In the genomic region with DNA sequence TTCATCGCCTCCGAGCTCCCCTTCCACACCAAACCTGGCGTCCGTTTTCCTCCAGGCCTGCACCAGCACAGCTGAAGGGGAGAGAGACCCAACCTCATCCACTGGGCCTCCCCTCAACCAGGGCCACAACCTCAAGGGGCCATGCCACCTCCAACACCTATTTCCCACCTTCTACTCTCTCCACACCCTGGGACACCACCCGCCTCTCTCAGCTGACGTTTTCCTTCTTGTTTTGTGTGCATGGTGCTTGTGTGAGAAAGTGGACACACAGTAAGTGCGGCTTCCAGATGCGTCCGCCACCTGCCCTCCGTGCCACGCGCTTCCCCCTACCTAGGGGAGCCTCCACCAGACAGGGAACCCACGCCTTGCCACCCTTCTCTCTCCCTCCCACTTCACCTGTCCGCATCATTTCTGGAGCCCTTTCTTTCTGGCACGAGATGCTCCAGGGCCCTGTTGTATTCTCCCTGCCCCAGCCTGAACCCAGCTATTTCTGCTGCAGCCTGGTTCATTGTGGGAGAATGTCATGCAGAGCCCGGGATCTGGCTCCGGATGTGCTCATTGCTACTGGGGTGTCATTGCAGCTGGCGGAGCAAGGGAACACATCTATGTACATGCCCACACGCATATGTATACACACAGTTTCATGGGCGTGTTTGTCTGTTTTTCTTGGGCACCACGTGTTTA, we compare ENCODE assay signal across 8 cellular contexts. TPM values are rescaled to one million over a fixed set of nuclear protein-coding genes. Genes with fewer than 3 reads are reported as not detected.
DNase-seq lines count a peak whose midpoint lies in the region; ATAC-seq and TF ChIP-seq lines count a peak whose summit lies in the region.

No MANE protein-coding gene starts in this region.

- intact Hi-C loops in dendritic cell treated with granulocyte-macrophage colony-stimulating factor and Interleukin-4, amounts not matched to agents 40 ng/mL and 50 ng/mL, for 4 days (cut with micrococcal nuclease), result no loop called here

- H3K9ac ChIP-seq in BLaER1, result peak overlapping the region; percentile 89
- H3K9ac ChIP-seq in NT2/D1 (ENCODE audit: insufficient read length, low read depth), result peak overlapping the region; percentile 82

- peaks cover 16% of the 10 kb centered on the region for H3K36me3 Mint-ChIP-seq in dendritic cell treated with granulocyte-macrophage colony-stimulating factor and Interleukin-4, amounts not matched to agents 40 ng/mL and 50 ng/mL, for 4 days (ENCODE audit: low read depth)
- H3K36me3 Mint-ChIP-seq in natural killer cell treated with Interleukin-12 subunit alpha and Interleukin-12 subunit beta and Interleukin-15 and Interleukin-18, amount 100 ng/mL, for 72 hours, result no peaks in the 10 kb centered on the region

- peak overlapping the region; percentile 83 for H3K4me3 ChIP-seq in BLaER1
- peak overlapping the region; percentile 67 for H3K4me3 ChIP-seq in NT2/D1 (ENCODE audit: insufficient read length, low read depth)

- TF ChIP-seq CTCF in GM20000 (IDR thresholded peaks at IDR 0.05; ENCODE audit: extremely low read depth, missing control alignments), result no peak

- H3K4me1 Mint-ChIP-seq in dendritic cell treated with granulocyte-macrophage colony-stimulating factor and Interleukin-4, amounts not matched to agents 40 ng/mL and 50 ng/mL, for 4 days (ENCODE audit: low read depth), result peaks cover 46% of the 10 kb centered on the region
- H3K4me1 Mint-ChIP-seq in natural killer cell treated with Interleukin-12 subunit alpha and Interleukin-12 subunit beta and Interleukin-15 and Interleukin-18, amount 100 ng/mL, for 72 hours (ENCODE audit: low read depth in 2 of 2), result peaks cover 28 to 29% of the 10 kb centered on the region in 2 donors

- peak overlapping the region; percentile 98 for H3K4me2 ChIP-seq in BLaER1

- H3K27me3 ChIP-seq in BLaER1 (no peaks in the 10 kb centered on the region), NT2/D1 (ENCODE audit: insufficient read depth, insufficient read length) (no peaks in the 10 kb centered on the region)

- peaks cover 39% of the 10 kb centered on the region for H3K27me3 Mint-ChIP-seq in dendritic cell treated with granulocyte-macrophage colony-stimulating factor and Interleukin-4, amounts not matched to agents 40 ng/mL and 50 ng/mL, for 4 days
- H3K27me3 Mint-ChIP-seq in natural killer cell treated with Interleukin-12 subunit alpha and Interleukin-12 subunit beta and Interleukin-15 and Interleukin-18, amount 100 ng/mL, for 72 hours, result peaks cover 0 to 2% of the 10 kb centered on the region in 2 donors

- peaks cover 75% of the 10 kb centered on the region for H3K4me1 ChIP-seq in BLaER1
- peaks cover 22% of the 10 kb centered on the region for H3K4me1 ChIP-seq in NT2/D1 (ENCODE audit: insufficient read depth, insufficient read length)

- H4K20me1 ChIP-seq in BLaER1, result peaks cover 30% of the 10 kb centered on the region

- H3K4me3 Mint-ChIP-seq in dendritic cell treated with granulocyte-macrophage colony-stimulating factor and Interleukin-4, amounts not matched to agents 40 ng/mL and 50 ng/mL, for 4 days, result peak overlapping the region; percentile 76
- H3K4me3 Mint-ChIP-seq in natural killer cell treated with Interleukin-12 subunit alpha and Interleukin-12 subunit beta and Interleukin-15 and Interleukin-18, amount 100 ng/mL, for 72 hours, result peak overlapping the region; percentile 88

- no peak for ATAC-seq in natural killer cell treated with Interleukin-12 subunit alpha and Interleukin-12 subunit beta and Interleukin-15 and Interleukin-18, amount 100 ng/mL, for 72 hours

- peaks cover 4% of the 10 kb centered on the region for H3K36me3 ChIP-seq in BLaER1
- peaks cover 7% of the 10 kb centered on the region for H3K36me3 ChIP-seq in NT2/D1 (ENCODE audit: insufficient read depth, insufficient read length, low read length)

- H3K9me3 ChIP-seq in BLaER1 (no peaks in the 10 kb centered on the region), NT2/D1 (ENCODE audit: insufficient read depth, low read length) (no peaks in the 10 kb centered on the region)

- H3K9me3 Mint-ChIP-seq in dendritic cell treated with granulocyte-macrophage colony-stimulating factor and Interleukin-4, amounts not matched to agents 40 ng/mL and 50 ng/mL, for 4 days, result no peaks in the 10 kb centered on the region
- H3K9me3 Mint-ChIP-seq in natural killer cell treated with Interleukin-12 subunit alpha and Interleukin-12 subunit beta and Interleukin-15 and Interleukin-18, amount 100 ng/mL, for 72 hours, result no peaks in the 10 kb centered on the region

- peak overlapping the region; percentile 92 for H3K27ac ChIP-seq in BLaER1

- DNase-seq in NT2/D1 (ENCODE audit: low read depth, low spot score) (no peak), GM20000 (ENCODE audit: low spot score) (no peak), retina (no peak), CD1c-positive myeloid dendritic cell (ENCODE audit: extremely low spot score) (no peak)
- no peak for DNase-seq in natural killer cell treated with Interleukin-12 subunit alpha and Interleukin-12 subunit beta and Interleukin-15 and Interleukin-18, amount 100 ng/mL, for 72 hours (ENCODE audit: low spot score)
- DNase-seq in NK-92 treated with Interleukin-12 subunit alpha and Interleukin-12 subunit beta, amount 100 ng/mL, for 24 hours (lab: John Stamatoyannopoulos, UW), result no peak

- H3K27ac Mint-ChIP-seq in dendritic cell treated with granulocyte-macrophage colony-stimulating factor and Interleukin-4, amounts not matched to agents 40 ng/mL and 50 ng/mL, for 4 days, result peak overlapping the region; percentile 83
- peak overlapping the region; percentile 79 to 84 for H3K27ac Mint-ChIP-seq in natural killer cell treated with Interleukin-12 subunit alpha and Interleukin-12 subunit beta and Interleukin-15 and Interleukin-18, amount 100 ng/mL, for 72 hours

RNA-seq across cellular contexts. Expression of gene GNB1, which starts 1.3 kb away (rescaled TPM):
- total RNA-seq in natural killer cell treated with Interleukin-12 subunit alpha and Interleukin-12 subunit beta and Interleukin-15 and Interleukin-18, amount 100 ng/mL, for 72 hours, result 100 to 1,000 TPM; 361 to 446 TPM

RNA-seq across cellular contexts. Expression of gene CALML6, which starts 22.8 kb away (rescaled TPM):
- 1 to 10 TPM in 1 of 2 donors, under 1 TPM in 1; 1.00 to 1.2 TPM for total RNA-seq in natural killer cell treated with Interleukin-12 subunit alpha and Interleukin-12 subunit beta and Interleukin-15 and Interleukin-18, amount 100 ng/mL, for 72 hours

RNA-seq across cellular contexts. Expression of gene TMEM52, which starts 26.9 kb away (rescaled TPM):
- total RNA-seq in natural killer cell treated with Interleukin-12 subunit alpha and Interleukin-12 subunit beta and Interleukin-15 and Interleukin-18, amount 100 ng/mL, for 72 hours, result under 1 TPM in 1 of 2 donors, not detected in 1; 0.43 TPM
